In the genomic region with DNA sequence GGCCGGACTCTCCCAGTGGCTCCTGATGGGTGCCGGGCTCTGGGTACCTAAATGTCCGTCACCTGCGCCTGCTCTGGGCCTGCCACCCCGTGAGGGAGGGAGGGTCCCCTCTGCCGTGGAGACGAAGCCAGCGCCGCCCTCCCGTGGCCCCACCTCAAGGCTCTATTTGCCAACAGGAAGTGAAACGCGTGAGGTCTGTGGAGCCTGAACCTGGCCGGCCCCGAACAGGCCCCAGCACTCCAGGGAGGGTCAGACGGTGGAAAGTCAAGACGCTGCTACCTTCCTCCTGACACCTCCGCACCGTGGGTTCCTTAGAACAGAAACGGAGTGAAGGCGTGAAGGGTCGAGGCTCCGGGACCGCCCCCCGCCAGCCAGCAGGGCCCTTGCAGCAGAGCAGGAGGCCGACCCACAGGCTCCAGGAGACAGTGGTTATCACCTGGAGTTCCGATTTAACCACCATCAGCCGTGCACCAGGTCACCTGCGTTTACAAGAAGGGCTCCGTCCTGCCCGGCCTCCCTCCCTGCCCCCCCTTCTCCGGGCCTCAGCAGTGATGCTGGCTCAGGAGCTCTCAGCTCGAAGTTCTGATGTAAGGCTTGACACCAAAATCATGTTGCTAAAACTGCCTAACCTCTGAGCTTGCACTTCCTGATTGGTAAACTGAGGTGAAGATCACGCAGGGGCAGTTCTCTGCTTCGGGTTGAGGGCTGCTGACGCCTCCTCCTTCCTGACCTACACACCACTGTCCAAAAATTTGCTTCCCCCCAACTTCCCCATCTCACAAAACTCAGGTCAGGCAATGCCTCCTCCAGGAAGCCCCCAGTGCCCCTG, we compare ENCODE assay signal across 12 cellular contexts. TPM values are rescaled to one million over a fixed set of nuclear protein-coding genes. Genes with fewer than 3 reads are reported as not detected.
DNase-seq lines count a peak whose midpoint lies in the region; ATAC-seq lines count a peak whose summit lies in the region.
"Had no signal": no experiment of that assay in that cellular context is flagged by ENCODE, and none has a peak within 500 bp of the region (broad histone marks: within the 10 kb centered on the region; RNA-seq: fewer than 3 reads in every experiment).

No MANE protein-coding gene starts in this region.

- H3K36me3 Mint-ChIP-seq in immature natural killer cell = peaks cover 3 to 22% (median 4%) of the 10 kb centered on the region in 3 donors
- H3K36me3 Mint-ChIP-seq: type B pancreatic cell had no signal

- DNase-seq in immature natural killer cell = peak in 2 of 3 donors; percentile 21 to 36
- no peak for DNase-seq in activated CD4-positive, CD25-positive, alpha-beta regulatory T cell treated with anti-CD3 and anti-CD28 coated beads, Interleukin-2, amount 50 U/mL, for 72 hours
- no peak for DNase-seq in NK-92 (lab: John Stamatoyannopoulos, UW; ENCODE audit: unreplicated experiment)
- no peak for DNase-seq in NCI-H1417 (lab: John Stamatoyannopoulos, UW)
- no peak for DNase-seq in NCI-H1417 treated with DMSO at 0.1 percent for 48 hours (lab: John Stamatoyannopoulos, UW)
- DNase-seq: activated CD4-positive, alpha-beta T cell treated with anti-CD3 and anti-CD28 coated beads, Interleukin-2, amount 50 U/mL, for 48 hours; DMS153; NCI-H446 treated with DMSO at 0.1 percent for 48 hours had no signal

- H3K27ac Mint-ChIP-seq in immature natural killer cell = peak overlapping the region; percentile 62 to 82 (median 74)

- peaks cover 0 to 2% (median 0%) of the 10 kb centered on the region in 6 donors for H3K9me3 Mint-ChIP-seq in immature natural killer cell
- H3K9me3 Mint-ChIP-seq: type B pancreatic cell had no signal

- peak overlapping the region in 4 of 5 donors; percentile 8 to 36 (median 22) for H3K4me3 Mint-ChIP-seq in immature natural killer cell
- H3K4me3 Mint-ChIP-seq: type B pancreatic cell had no signal

- ATAC-seq in GM18502 (IDR thresholded peaks at IDR 0.05; ENCODE audit: poor library complexity, unreplicated experiment) (peak; percentile 83), GM21367 (IDR thresholded peaks at IDR 0.05; ENCODE audit: unreplicated experiment) (peak; percentile 46), HG03442 (IDR thresholded peaks at IDR 0.05; ENCODE audit: unreplicated experiment) (peak; percentile 58)

- H3K4me1 Mint-ChIP-seq in immature natural killer cell = peaks cover 33 to 44% of the 10 kb centered on the region in 2 donors

- H3K27me3 Mint-ChIP-seq in immature natural killer cell (ENCODE audit: low read depth in 3 of 3) = peaks cover 12 to 54% (median 52%) of the 10 kb centered on the region in 3 donors
- H3K27me3 Mint-ChIP-seq: type B pancreatic cell had no signal

RNA-seq across cellular contexts. Expression of gene C13orf46, which starts 50.9 kb away (rescaled TPM):
- polyA plus RNA-seq in immature natural killer cell = 1 to 10 TPM in 1 of 3 donors, under 1 TPM in 1, not detected in 1; 0.07 to 1.1 TPM

Comparison
In these comparisons a context has a peak if more than half of its experiments do, and no peak if none do; other contexts are left out.
1. DNase-seq: peak in immature natural killer cell (2 of 3); none in activated CD4-positive, CD25-positive, alpha-beta regulatory T cell treated with anti-CD3 and anti-CD28 coated beads, Interleukin-2, amount 50 U/mL, for 72 hours (single experiment), NK-92 (single experiment), NCI-H1417 (0 of 3) and NCI-H1417 treated with DMSO at 0.1 percent for 48 hours (single experiment).
2. Peak in every context shown above with its lines, with median percentiles within 50 percentile points of each other: ATAC-seq.